Comparison of ENCODE assay signal across 8 cellular contexts in the genomic region with DNA sequence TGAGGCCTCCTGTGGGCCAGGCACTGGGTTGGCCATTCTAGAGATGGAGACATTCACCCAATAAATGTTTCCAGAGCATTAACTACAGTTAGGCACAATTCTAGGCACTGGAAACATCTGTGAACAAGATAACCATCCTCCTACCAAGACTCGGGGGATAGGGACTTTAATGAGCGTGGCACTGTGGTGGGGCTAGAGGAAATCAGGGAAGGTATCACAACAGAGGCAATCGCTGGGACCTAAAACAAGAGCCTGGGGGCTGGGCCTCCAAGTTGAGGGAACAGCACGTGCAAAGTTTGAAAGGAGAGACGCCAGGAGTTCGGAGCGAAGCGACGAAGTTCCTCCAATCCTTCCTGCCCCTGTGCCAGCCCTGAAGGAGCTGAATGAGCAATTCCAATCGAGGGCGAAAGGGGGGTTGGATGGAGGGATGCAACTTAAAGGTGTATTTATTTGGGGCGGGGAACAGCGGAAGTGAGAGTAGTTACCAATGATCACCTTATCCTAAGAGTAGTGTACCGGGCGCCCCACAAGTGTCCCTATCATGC. TPM values are rescaled to one million over a fixed set of nuclear protein-coding genes. Genes with fewer than 3 reads are reported as not detected.
DNase-seq lines count a peak whose midpoint lies in the region; ATAC-seq, FAIRE-seq and TF ChIP-seq lines count a peak whose summit lies in the region.

No MANE protein-coding gene starts in this region.

- no peaks in the 10 kb centered on the region for H3K9me3 ChIP-seq in IMR-90 (ENCODE audit: control insufficient read depth, insufficient read depth, low read length)
- H3K9me3 ChIP-seq in colonic mucosa: no peaks in the 10 kb centered on the region

- H3K56ac ChIP-seq in IMR-90 (ENCODE audit: extremely low read depth, insufficient read depth, low read length): no peak overlapping the region

- no peak overlapping the region for H2BK20ac ChIP-seq in IMR-90 (ENCODE audit: low read depth, low read length)

- no peak for TF ChIP-seq CTCF in IMR-90 (conservative IDR thresholded peaks at IDR 0.05; ENCODE audit: low read depth, low read length)
- TF ChIP-seq CTCF in colonic mucosa (IDR thresholded peaks at IDR 0.05): no peak
- TF ChIP-seq CTCF in nephron (IDR thresholded peaks at IDR 0.05; ENCODE audit: unreplicated experiment in 3 of 3): no peak
- no peak for TF ChIP-seq CTCF in D721Med (IDR thresholded peaks at IDR 0.05; ENCODE audit: insufficient read depth, missing control alignments)
- TF ChIP-seq CTCF in GM10248 (IDR thresholded peaks at IDR 0.05; ENCODE audit: control extremely low read depth, extremely low read depth, low read depth, missing control alignments): no peak

- peak overlapping the region; percentile 30 for H2BK5ac ChIP-seq in IMR-90 (ENCODE audit: low read depth, low read length, poor library complexity, severe bottlenecking)

- H2BK120ac ChIP-seq in IMR-90 (ENCODE audit: low read depth, low read length): no peak overlapping the region

- 0 out of 2 replicates have a peak overlapping the region, but pooled peaks have one; percentile 0 for H2AK5ac ChIP-seq in IMR-90 (ENCODE audit: low read depth, low read length)

- peaks cover 6% of the 10 kb centered on the region; the same call in 1 of the 2 replicates for H3K9me1 ChIP-seq in IMR-90 (ENCODE audit: insufficient read depth, low read length)

- no peak overlapping the region for H3K14ac ChIP-seq in IMR-90 (replicated peaks; ENCODE audit: low read depth, low read length)

- H3K79me1 ChIP-seq in IMR-90 (ENCODE audit: low read depth in 1 of 2, low read length in 2 of 2): peaks cover 4 to 53% of the 10 kb centered on the region in 2 experiments; a peak in 3 of 4 replicates

- CTCF ChIA-PET in IMR-90 (lab: Yijun Ruan, JAX) (interaction anchor here (1.1 kb wide), 1 partner anchor 77 kb away, joined by 3 read pairs; no protein-coding TSS in a partner anchor), GM10248 (lab: Yijun Ruan, JAX) (interaction anchor here (1.0 to 2.2 kb wide), 4 partner anchors 26 to 173 kb away, joined by 3 to 8 read pairs (median 4); no protein-coding TSS in a partner anchor)

- H4K20me1 ChIP-seq in IMR-90 (ENCODE audit: insufficient read depth, low read length): peaks cover 4% of the 10 kb centered on the region; the same call in 1 of the 2 replicates

- no peak overlapping the region for H3K23ac ChIP-seq in IMR-90 (ENCODE audit: low read depth, low read length)

- no peaks in the 10 kb centered on the region; the same call in 1 of the 2 replicates for H3K4me1 ChIP-seq in IMR-90 (ENCODE audit: control insufficient read depth, insufficient read depth, low read length)
- peaks cover 3% of the 10 kb centered on the region for H3K4me1 ChIP-seq in colonic mucosa

- H2BK15ac ChIP-seq in IMR-90 (ENCODE audit: low read depth, low read length): no peak overlapping the region

- H3K4me2 ChIP-seq in IMR-90 (ENCODE audit: low read depth, low read length): peak overlapping the region; percentile 73

- TF ChIP-seq RAD21 in IMR-90 (IDR thresholded peaks at IDR 0.05; ENCODE audit: low read length): no peak

- peak overlapping the region; percentile 89 to 94 (median 90) for H3K4me3 Mint-ChIP-seq in nephron

- H3K9ac ChIP-seq in IMR-90 (ENCODE audit: low read depth, low read length) (peak overlapping the region; percentile 44), colonic mucosa (ENCODE audit: low read depth in 2 of 2, low read length in 2 of 2) (peak overlapping the region; percentile 41 to 81)

- H2AFZ ChIP-seq in IMR-90 (replicated peaks; ENCODE audit: low read length, poor library complexity): peak overlapping the region; percentile 88

- DNase-seq in DMS 273 (lab: John Stamatoyannopoulos, UW; ENCODE audit: unreplicated experiment): peak; percentile 70
- DNase-seq in IMR-90: no peak
- no peak for DNase-seq in colonic mucosa
- DNase-seq in SKM-1 (lab: John Stamatoyannopoulos, UW; ENCODE audit: unreplicated experiment): no peak
- no peak for DNase-seq in D721Med (ENCODE audit: insufficient read length, low spot score)
- no peak for DNase-seq in KBM-7
- DNase-seq in GM10248 (ENCODE audit: extremely low spot score): no peak

- H2AK9ac ChIP-seq in IMR-90 (replicated peaks; ENCODE audit: low read depth, low read length, poor library complexity): peak overlapping the region; percentile 56

- BruUV-seq in IMR-90 (replicated peaks; lab: Mats Ljungman, UMichigan): no TSS peak

- in situ Hi-C loops in IMR-90 (cut with MboI; ENCODE audit: low sequenced_read_pairs): no loop called here
- in situ Hi-C loops in KBM-7 (cut with MboI; ENCODE audit: low pct_unique_long_range_greater_than_20kb, low sequenced_read_pairs): no loop called here

- no peak for TF ChIP-seq POLR2A in IMR-90 (IDR thresholded peaks at IDR 0.05; ENCODE audit: low read depth, low read length)

- 56% methylated on average over 2 of the region's 15 CpGs; no CpG with 5 or more reads in 1 of the 2 experiments for WGBS in IMR-90 (ENCODE audit: extremely low coverage in 2 of 2, insufficient read length in 1 of 2), 2 experiments

- peak overlapping the region; percentile 29 for H3K4ac ChIP-seq in IMR-90 (ENCODE audit: low read depth, low read length)

- 0 out of 2 replicates have a peak overlapping the region, but pooled peaks have one; percentile 28 for H4K91ac ChIP-seq in IMR-90 (ENCODE audit: insufficient read depth, low read depth, low read length)

- intact Hi-C loops in IMR-90 (cut with micrococcal nuclease) (no loop called here), colonic mucosa (cut with DNase I) (no loop called here)

- H3K9me3 Mint-ChIP-seq in nephron: no peaks in the 10 kb centered on the region

- peak overlapping the region; percentile 34 for H3K27ac ChIP-seq in IMR-90 (ENCODE audit: insufficient read depth, low read length)
- peak overlapping the region; percentile 74 for H3K27ac ChIP-seq in colonic mucosa

- peak overlapping the region; percentile 18 to 92 (median 77) for H3K27ac Mint-ChIP-seq in nephron

- H3K36me3 ChIP-seq in IMR-90 (ENCODE audit: control insufficient read depth, insufficient read depth, low read length) (peaks cover 35% of the 10 kb centered on the region), colonic mucosa (peaks cover 16% of the 10 kb centered on the region)

- no peaks in the 10 kb centered on the region for H3K27me3 Mint-ChIP-seq in nephron (ENCODE audit: low read depth)

- no peak for ATAC-seq in IMR-90 (ENCODE audit: low read depth)

- H3K4me1 Mint-ChIP-seq in nephron: peaks cover 28% of the 10 kb centered on the region

- H3K27me3 ChIP-seq in IMR-90 (ENCODE audit: control insufficient read depth, insufficient read depth, low read length): no peaks in the 10 kb centered on the region
- no peaks in the 10 kb centered on the region for H3K27me3 ChIP-seq in colonic mucosa

- H3K36me3 Mint-ChIP-seq in nephron (ENCODE audit: low read depth): peaks cover 30% of the 10 kb centered on the region

- H3K4me3 ChIP-seq in IMR-90 (ENCODE audit: insufficient read depth, low read depth, low read length): peak overlapping the region; percentile 76
- peak overlapping the region; percentile 53 for H3K4me3 ChIP-seq in colonic mucosa

- no peak overlapping the region for H3K18ac ChIP-seq in IMR-90 (ENCODE audit: low read depth, low read length)

- H4K8ac ChIP-seq in IMR-90 (ENCODE audit: low read depth in 2 of 2, low read length in 2 of 2): peak overlapping the region; percentile 49 to 60; a peak in 3 of 4 replicates

- POLR2A ChIA-PET in IMR-90 (lab: Charles Lee; ENCODE audit: unreplicated experiment) (no interaction called here), GM10248 (lab: Yijun Ruan, JAX) (no interaction called here)

- dilution Hi-C loops in IMR-90 (cut with HindIII; ENCODE audit: low sequenced_read_pairs, unreplicated experiment): no loop called here

- peak overlapping the region; percentile 36; the same call in 1 of the 2 replicates for H4K5ac ChIP-seq in IMR-90 (ENCODE audit: low read depth, low read length)

- no peak for FAIRE-seq in D721Med (lab: Jason Lieb, UNC)

TF ChIP-seq in IMR-90, 13 proteins besides CTCF, POLR2A, EP300 and RAD21 (continues in another document):
- no peak for TF ChIP-seq NFE2L2 (IDR thresholded peaks at IDR 0.05; ENCODE audit: low read depth, low read length)
- TF ChIP-seq BHLHE40 (IDR thresholded peaks at IDR 0.05; ENCODE audit: low read depth, low read length): no peak
- TF ChIP-seq MXI1 (IDR thresholded peaks at IDR 0.05; ENCODE audit: borderline replicate concordance, low read depth, low read length): no peak
- no peak for TF ChIP-seq FOS (IDR thresholded peaks at IDR 0.05; ENCODE audit: low read depth, low read length)
- TF ChIP-seq MAZ (IDR thresholded peaks at IDR 0.05; ENCODE audit: borderline replicate concordance, low read depth, low read length): no peak
- TF ChIP-seq SMC3 (IDR thresholded peaks at IDR 0.05; ENCODE audit: low read depth, low read length): no peak
- no peak for TF ChIP-seq RFX5 (IDR thresholded peaks at IDR 0.05; ENCODE audit: low read depth, low read length)

RNA-seq across cellular contexts. Expression of a gene that starts 0.8 kb away (rescaled TPM):
- total RNA-seq in IMR-90 (2012; rRNA removed) (13.1 and 13.8 TPM in 2 replicates), colonic mucosa (10 to 100 TPM; 26.2 to 76.3 TPM)
- polyA plus RNA-seq in IMR-90 (2012; rRNA removed): 28.9 and 40.2 TPM in 2 replicates
- 15.6 and 24.5 TPM in 2 replicates for polyA plus RNA-seq in IMR-90 (2012; cell fraction: cytosol; rRNA removed)
- 76.5 and 228 TPM in 2 replicates for polyA plus RNA-seq in IMR-90 (2012; cell fraction: nucleus; rRNA removed; ENCODE audit: low replicate concordance)

RNA-seq across cellular contexts. Expression of a gene that starts 7.1 kb away (rescaled TPM):
- total RNA-seq in IMR-90 (2012; rRNA removed) (34.7 and 37.8 TPM in 2 replicates), colonic mucosa (10 to 100 TPM; 57.9 to 60.0 TPM)
- 48.4 and 51.5 TPM in 2 replicates for polyA plus RNA-seq in IMR-90 (2012; rRNA removed)
- polyA plus RNA-seq in IMR-90 (2012; cell fraction: cytosol; rRNA removed): 26.9 and 67.7 TPM in 2 replicates
- 79.8 and 151 TPM in 2 replicates for polyA plus RNA-seq in IMR-90 (2012; cell fraction: nucleus; rRNA removed; ENCODE audit: low replicate concordance)

RNA-seq across cellular contexts. Expression of a gene that starts 17.9 kb away (rescaled TPM):
- not detected in 2 replicates for total RNA-seq in IMR-90 (2012; rRNA removed)
- polyA plus RNA-seq in IMR-90 (2012; rRNA removed): 0.24 and 0.39 TPM in 2 replicates
- 0.15 and 0.39 TPM in 2 replicates for polyA plus RNA-seq in IMR-90 (2012; cell fraction: cytosol; rRNA removed)
- polyA plus RNA-seq in IMR-90 (2012; cell fraction: nucleus; rRNA removed; ENCODE audit: low replicate concordance): 2.5 and 2.7 TPM in 2 replicates
- total RNA-seq in colonic mucosa: 1 to 10 TPM; 1.9 to 6.1 TPM

RNA-seq across cellular contexts. Expression of a gene that starts 35.4 kb away (rescaled TPM):
- not detected in 2 replicates for total RNA-seq in IMR-90 (2012; rRNA removed)
- polyA plus RNA-seq in IMR-90 (2012; rRNA removed): not detected in 2 replicates
- not detected in 2 replicates for polyA plus RNA-seq in IMR-90 (2012; cell fraction: cytosol; rRNA removed)
- not detected in 2 replicates for polyA plus RNA-seq in IMR-90 (2012; cell fraction: nucleus; rRNA removed; ENCODE audit: low replicate concordance)
- 10 to 100 TPM; 32.5 to 46.0 TPM for total RNA-seq in colonic mucosa

RNA-seq across cellular contexts. Expression of a gene that starts 49.3 kb away (rescaled TPM):
- total RNA-seq in IMR-90 (2012; rRNA removed) (not detected in 2 replicates), colonic mucosa (not detected)
- not detected in 2 replicates for polyA plus RNA-seq in IMR-90 (2012; rRNA removed)
- 0.01 TPM in 1 of 2 replicates, not detected in the other for polyA plus RNA-seq in IMR-90 (2012; cell fraction: cytosol; rRNA removed)
- polyA plus RNA-seq in IMR-90 (2012; cell fraction: nucleus; rRNA removed; ENCODE audit: low replicate concordance): 0.01 TPM in 1 of 2 replicates, not detected in the other
